1 cellular context compared by ENCODE assay signal in the genomic region with DNA sequence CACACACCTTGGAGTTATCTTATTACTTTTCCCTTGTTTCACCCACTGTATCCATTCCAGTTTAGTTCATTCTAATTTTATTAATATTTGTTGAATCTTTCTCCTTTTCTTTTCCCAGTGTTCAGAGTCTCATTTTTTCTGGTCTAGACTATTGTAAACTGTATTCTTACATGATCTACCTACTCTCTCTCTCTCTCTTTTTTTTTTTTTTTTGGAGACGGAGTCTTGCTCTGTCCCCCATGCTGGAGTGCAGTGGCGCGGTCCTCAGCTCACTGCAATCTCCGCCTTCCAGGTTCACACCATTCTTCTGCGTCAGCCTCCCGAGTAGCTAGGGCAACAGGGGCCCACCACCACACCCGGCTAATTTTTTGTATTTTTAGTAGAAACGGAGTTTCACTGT.
TF ChIP-seq lines count a peak whose summit lies in the region.

No MANE protein-coding gene starts in this region.

TF ChIP-seq in GM23338, 12 proteins besides CTCF, POLR2A, EP300 and RAD21 (continued from another document):
- TF ChIP-seq, protein P1, sequence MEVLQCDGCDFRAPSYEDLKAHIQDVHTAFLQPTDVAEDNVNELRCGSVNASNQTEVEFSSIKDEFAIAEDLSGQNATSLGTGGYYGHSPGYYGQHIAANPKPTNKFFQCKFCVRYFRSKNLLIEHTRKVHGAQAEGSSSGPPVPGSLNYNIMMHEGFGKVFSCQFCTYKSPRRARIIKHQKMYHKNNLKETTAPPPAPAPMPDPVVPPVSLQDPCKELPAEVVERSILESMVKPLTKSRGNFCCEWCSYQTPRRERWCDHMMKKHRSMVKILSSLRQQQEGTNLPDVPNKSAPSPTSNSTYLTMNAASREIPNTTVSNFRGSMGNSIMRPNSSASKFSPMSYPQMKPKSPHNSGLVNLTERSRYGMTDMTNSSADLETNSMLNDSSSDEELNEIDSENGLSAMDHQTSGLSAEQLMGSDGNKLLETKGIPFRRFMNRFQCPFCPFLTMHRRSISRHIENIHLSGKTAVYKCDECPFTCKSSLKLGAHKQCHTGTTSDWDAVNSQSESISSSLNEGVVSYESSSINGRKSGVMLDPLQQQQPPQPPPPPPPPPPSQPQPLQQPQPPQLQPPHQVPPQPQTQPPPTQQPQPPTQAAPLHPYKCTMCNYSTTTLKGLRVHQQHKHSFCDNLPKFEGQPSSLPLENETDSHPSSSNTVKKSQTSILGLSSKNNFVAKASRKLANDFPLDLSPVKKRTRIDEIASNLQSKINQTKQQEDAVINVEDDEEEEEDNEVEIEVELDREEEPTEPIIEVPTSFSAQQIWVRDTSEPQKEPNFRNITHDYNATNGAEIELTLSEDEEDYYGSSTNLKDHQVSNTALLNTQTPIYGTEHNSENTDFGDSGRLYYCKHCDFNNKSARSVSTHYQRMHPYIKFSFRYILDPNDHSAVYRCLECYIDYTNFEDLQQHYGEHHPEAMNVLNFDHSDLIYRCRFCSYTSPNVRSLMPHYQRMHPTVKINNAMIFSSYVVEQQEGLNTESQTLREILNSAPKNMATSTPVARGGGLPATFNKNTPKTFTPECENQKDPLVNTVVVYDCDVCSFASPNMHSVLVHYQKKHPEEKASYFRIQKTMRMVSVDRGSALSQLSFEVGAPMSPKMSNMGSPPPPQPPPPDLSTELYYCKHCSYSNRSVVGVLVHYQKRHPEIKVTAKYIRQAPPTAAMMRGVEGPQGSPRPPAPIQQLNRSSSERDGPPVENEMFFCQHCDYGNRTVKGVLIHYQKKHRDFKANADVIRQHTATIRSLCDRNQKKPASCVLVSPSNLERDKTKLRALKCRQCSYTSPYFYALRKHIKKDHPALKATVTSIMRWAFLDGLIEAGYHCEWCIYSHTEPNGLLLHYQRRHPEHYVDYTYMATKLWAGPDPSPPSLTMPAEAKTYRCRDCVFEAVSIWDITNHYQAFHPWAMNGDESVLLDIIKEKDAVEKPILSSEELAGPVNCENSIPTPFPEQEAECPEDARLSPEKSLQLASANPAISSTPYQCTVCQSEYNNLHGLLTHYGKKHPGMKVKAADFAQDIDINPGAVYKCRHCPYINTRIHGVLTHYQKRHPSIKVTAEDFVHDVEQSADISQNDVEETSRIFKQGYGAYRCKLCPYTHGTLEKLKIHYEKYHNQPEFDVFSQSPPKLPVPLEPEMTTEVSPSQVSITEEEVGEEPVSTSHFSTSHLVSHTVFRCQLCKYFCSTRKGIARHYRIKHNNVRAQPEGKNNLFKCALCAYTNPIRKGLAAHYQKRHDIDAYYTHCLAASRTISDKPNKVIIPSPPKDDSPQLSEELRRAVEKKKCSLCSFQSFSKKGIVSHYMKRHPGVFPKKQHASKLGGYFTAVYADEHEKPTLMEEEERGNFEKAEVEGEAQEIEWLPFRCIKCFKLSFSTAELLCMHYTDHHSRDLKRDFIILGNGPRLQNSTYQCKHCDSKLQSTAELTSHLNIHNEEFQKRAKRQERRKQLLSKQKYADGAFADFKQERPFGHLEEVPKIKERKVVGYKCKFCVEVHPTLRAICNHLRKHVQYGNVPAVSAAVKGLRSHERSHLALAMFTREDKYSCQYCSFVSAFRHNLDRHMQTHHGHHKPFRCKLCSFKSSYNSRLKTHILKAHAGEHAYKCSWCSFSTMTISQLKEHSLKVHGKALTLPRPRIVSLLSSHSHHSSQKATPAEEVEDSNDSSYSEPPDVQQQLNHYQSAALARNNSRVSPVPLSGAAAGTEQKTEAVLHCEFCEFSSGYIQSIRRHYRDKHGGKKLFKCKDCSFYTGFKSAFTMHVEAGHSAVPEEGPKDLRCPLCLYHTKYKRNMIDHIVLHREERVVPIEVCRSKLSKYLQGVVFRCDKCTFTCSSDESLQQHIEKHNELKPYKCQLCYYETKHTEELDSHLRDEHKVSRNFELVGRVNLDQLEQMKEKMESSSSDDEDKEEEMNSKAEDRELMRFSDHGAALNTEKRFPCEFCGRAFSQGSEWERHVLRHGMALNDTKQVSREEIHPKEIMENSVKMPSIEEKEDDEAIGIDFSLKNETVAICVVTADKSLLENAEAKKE (CRISPR knock-in tag; IDR thresholded peaks at IDR 0.05): no peak
- TF ChIP-seq EZH2 (IDR thresholded peaks at IDR 0.05; ENCODE audit: low read depth, unreplicated experiment): no peak
- no peak for TF ChIP-seq NANOG (IDR thresholded peaks at IDR 0.05; ENCODE audit: borderline replicate concordance)
- TF ChIP-seq ZNF331 (CRISPR knock-in tag; IDR thresholded peaks at IDR 0.05; ENCODE audit: low read depth): no peak
- no peak for TF ChIP-seq JUNB (IDR thresholded peaks at IDR 0.05; ENCODE audit: unreplicated experiment)
- TF ChIP-seq STAT1 (IDR thresholded peaks at IDR 0.05; ENCODE audit: unreplicated experiment): no peak
- no peak for TF ChIP-seq POLR2AphosphoS5 (IDR thresholded peaks at IDR 0.05; ENCODE audit: low read depth)
- TF ChIP-seq ZNF114 (CRISPR knock-in tag; IDR thresholded peaks at IDR 0.05): no peak
- TF ChIP-seq CREB1 (CRISPR knock-in tag; IDR thresholded peaks at IDR 0.05; ENCODE audit: low read depth): no peak
- TF ChIP-seq, protein P2, sequence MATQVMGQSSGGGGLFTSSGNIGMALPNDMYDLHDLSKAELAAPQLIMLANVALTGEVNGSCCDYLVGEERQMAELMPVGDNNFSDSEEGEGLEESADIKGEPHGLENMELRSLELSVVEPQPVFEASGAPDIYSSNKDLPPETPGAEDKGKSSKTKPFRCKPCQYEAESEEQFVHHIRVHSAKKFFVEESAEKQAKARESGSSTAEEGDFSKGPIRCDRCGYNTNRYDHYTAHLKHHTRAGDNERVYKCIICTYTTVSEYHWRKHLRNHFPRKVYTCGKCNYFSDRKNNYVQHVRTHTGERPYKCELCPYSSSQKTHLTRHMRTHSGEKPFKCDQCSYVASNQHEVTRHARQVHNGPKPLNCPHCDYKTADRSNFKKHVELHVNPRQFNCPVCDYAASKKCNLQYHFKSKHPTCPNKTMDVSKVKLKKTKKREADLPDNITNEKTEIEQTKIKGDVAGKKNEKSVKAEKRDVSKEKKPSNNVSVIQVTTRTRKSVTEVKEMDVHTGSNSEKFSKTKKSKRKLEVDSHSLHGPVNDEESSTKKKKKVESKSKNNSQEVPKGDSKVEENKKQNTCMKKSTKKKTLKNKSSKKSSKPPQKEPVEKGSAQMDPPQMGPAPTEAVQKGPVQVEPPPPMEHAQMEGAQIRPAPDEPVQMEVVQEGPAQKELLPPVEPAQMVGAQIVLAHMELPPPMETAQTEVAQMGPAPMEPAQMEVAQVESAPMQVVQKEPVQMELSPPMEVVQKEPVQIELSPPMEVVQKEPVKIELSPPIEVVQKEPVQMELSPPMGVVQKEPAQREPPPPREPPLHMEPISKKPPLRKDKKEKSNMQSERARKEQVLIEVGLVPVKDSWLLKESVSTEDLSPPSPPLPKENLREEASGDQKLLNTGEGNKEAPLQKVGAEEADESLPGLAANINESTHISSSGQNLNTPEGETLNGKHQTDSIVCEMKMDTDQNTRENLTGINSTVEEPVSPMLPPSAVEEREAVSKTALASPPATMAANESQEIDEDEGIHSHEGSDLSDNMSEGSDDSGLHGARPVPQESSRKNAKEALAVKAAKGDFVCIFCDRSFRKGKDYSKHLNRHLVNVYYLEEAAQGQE (IDR thresholded peaks at IDR 0.05; ENCODE audit: unreplicated experiment): no peak
- no peak for TF ChIP-seq EZH2phosphoT487 (IDR thresholded peaks at IDR 0.05; ENCODE audit: unreplicated experiment)
